In genomic region chrX:1516596-1517104, GRCh38 we compare ENCODE assay signal across 23 cellular contexts. TPM values are rescaled to one million over a fixed set of nuclear protein-coding genes. Genes with fewer than 3 reads are reported as not detected.
DNase-seq lines count a peak whose midpoint lies in the region; ATAC-seq lines count a peak whose summit lies in the region.
"Had no signal": no experiment of that assay in that cellular context is flagged by ENCODE, and none has a peak within 500 bp of the region (broad histone marks: within the 10 kb centered on the region; RNA-seq: fewer than 3 reads in every experiment).

No MANE protein-coding gene starts in this region.

- peaks cover 49 to 68% (median 61%) of the 10 kb centered on the region in 4 donors for H3K4me1 Mint-ChIP-seq in CD4-positive, alpha-beta memory T cell
- peaks cover 61% of the 10 kb centered on the region for H3K4me1 Mint-ChIP-seq in activated CD4-positive, alpha-beta memory T cell treated with anti-CD3 and anti-CD28 coated beads, Interleukin-2, amount 10 ng/mL, durations not matched to agents 7 days and 5 days
- H3K4me1 Mint-ChIP-seq in memory B cell = peaks cover 47% of the 10 kb centered on the region

- peaks cover 0 to 88% (median 84%) of the 10 kb centered on the region in 11 experiments; a peak in 17 of 22 replicates for H4K20me1 ChIP-seq in BLaER1 treated with 17β-estradiol and CSF1 and Interleukin-3, amounts not matched to agents 10 nM and 100 nM

- H3K27ac ChIP-seq in BLaER1 treated with 17β-estradiol and CSF1 and Interleukin-3, amounts not matched to agents 10 nM and 100 nM = peak overlapping the region in 8 of 11 experiments; percentile 18 to 56 (median 38); a peak in 9 of 22 replicates
- H3K27ac ChIP-seq in CD4-positive, alpha-beta memory T cell (ENCODE audit: low read depth, low read length) = peak overlapping the region; percentile 2
- H3K27ac ChIP-seq: C4-2B, coronary artery, gastroesophageal sphincter, pancreas, upper lobe of left lung had no signal

- POLR2A ChIA-PET in CD4-positive, alpha-beta memory T cell (lab: Charles Lee; ENCODE audit: partially characterized antibody) = no interaction called here
- POLR2A ChIA-PET in activated CD4-positive, alpha-beta memory T cell treated with anti-CD3 and anti-CD28 coated beads, Interleukin-2, amount 10 ng/mL, durations not matched to agents 7 days and 5 days (lab: Charles Lee) = no interaction called here

- peak overlapping the region in 5 of 11 experiments; percentile 40 to 89 (median 71); a peak in 9 of 22 replicates for H3K4me2 ChIP-seq in BLaER1 treated with 17β-estradiol and CSF1 and Interleukin-3, amounts not matched to agents 10 nM and 100 nM
- H3K4me2 ChIP-seq: smooth muscle cell had no signal

- H3K9me3 ChIP-seq in BLaER1 treated with 17β-estradiol and CSF1 and Interleukin-3, amounts not matched to agents 10 nM and 100 nM (replicated peaks in 1 of 11) = peaks cover 0 to 31% (median 22%) of the 10 kb centered on the region in 11 experiments; a peak in 19 of 22 replicates
- no peaks in the 10 kb centered on the region for H3K9me3 ChIP-seq in CD4-positive, alpha-beta memory T cell (ENCODE audit: control insufficient read depth in 1 of 2, low read length in 2 of 2)
- H3K9me3 ChIP-seq: pancreas had no signal

- peaks cover 0 to 12% (median 4%) of the 10 kb centered on the region in 8 donors for H3K9me3 Mint-ChIP-seq in CD4-positive, alpha-beta memory T cell
- peaks cover 14% of the 10 kb centered on the region for H3K9me3 Mint-ChIP-seq in activated CD4-positive, alpha-beta memory T cell treated with anti-CD3 and anti-CD28 coated beads, Interleukin-2, amount 10 ng/mL, durations not matched to agents 7 days and 5 days
- peaks cover 13% of the 10 kb centered on the region for H3K9me3 Mint-ChIP-seq in memory B cell

- CTCF ChIA-PET in CD4-positive, alpha-beta memory T cell (lab: Charles Lee; ENCODE audit: partially characterized antibody) = no interaction called here
- CTCF ChIA-PET in activated CD4-positive, alpha-beta memory T cell treated with anti-CD3 and anti-CD28 coated beads, Interleukin-2, amount 10 ng/mL, durations not matched to agents 7 days and 5 days (lab: Charles Lee) = no interaction called here

- H3K27ac Mint-ChIP-seq in CD4-positive, alpha-beta memory T cell = peak overlapping the region; percentile 50 to 85 (median 80)
- H3K27ac Mint-ChIP-seq in activated CD4-positive, alpha-beta memory T cell treated with anti-CD3 and anti-CD28 coated beads, Interleukin-2, amount 10 ng/mL, durations not matched to agents 7 days and 5 days = peak overlapping the region; percentile 44
- peak overlapping the region; percentile 92 for H3K27ac Mint-ChIP-seq in memory B cell

- H3K36me3 Mint-ChIP-seq in CD4-positive, alpha-beta memory T cell = peaks cover 64 to 72% of the 10 kb centered on the region in 2 donors
- H3K36me3 Mint-ChIP-seq in activated CD4-positive, alpha-beta memory T cell treated with anti-CD3 and anti-CD28 coated beads, Interleukin-2, amount 10 ng/mL, durations not matched to agents 7 days and 5 days (ENCODE audit: low read depth) = peaks cover 82% of the 10 kb centered on the region
- H3K36me3 Mint-ChIP-seq in memory B cell = peaks cover 55% of the 10 kb centered on the region

- no peaks in the 10 kb centered on the region for H3K27me3 Mint-ChIP-seq in CD4-positive, alpha-beta memory T cell
- no peaks in the 10 kb centered on the region for H3K27me3 Mint-ChIP-seq in activated CD4-positive, alpha-beta memory T cell treated with anti-CD3 and anti-CD28 coated beads, Interleukin-2, amount 10 ng/mL, durations not matched to agents 7 days and 5 days
- no peaks in the 10 kb centered on the region for H3K27me3 Mint-ChIP-seq in memory B cell

- no peak overlapping the region for H3K9ac ChIP-seq in BLaER1 treated with 17β-estradiol and CSF1 and Interleukin-3, amounts not matched to agents 10 nM and 100 nM

- H3K27me3 ChIP-seq in BLaER1 treated with 17β-estradiol and CSF1 and Interleukin-3, amounts not matched to agents 10 nM and 100 nM = no peaks in the 10 kb centered on the region
- no peaks in the 10 kb centered on the region for H3K27me3 ChIP-seq in CD4-positive, alpha-beta memory T cell (ENCODE audit: insufficient read depth, low read length)
- H3K27me3 ChIP-seq: gastroesophageal sphincter, left lung, pancreas, upper lobe of left lung had no signal

- H3K4me3 ChIP-seq in BLaER1 treated with 17β-estradiol and CSF1 and Interleukin-3, amounts not matched to agents 10 nM and 100 nM = no peak overlapping the region
- H3K4me3 ChIP-seq in CD4-positive, alpha-beta memory T cell (ENCODE audit: low read length in 2 of 2) = no peak overlapping the region
- H3K4me3 ChIP-seq: coronary artery, gastroesophageal sphincter, left lung, pancreas, smooth muscle cell, upper lobe of left lung had no signal

- intact Hi-C loops in CD4-positive, alpha-beta memory T cell (cut with micrococcal nuclease) = no loop called here

- H3K4me1 ChIP-seq in BLaER1 treated with 17β-estradiol and CSF1 and Interleukin-3, amounts not matched to agents 10 nM and 100 nM = peaks cover 30 to 68% (median 48%) of the 10 kb centered on the region in 10 experiments
- peaks cover 44% of the 10 kb centered on the region for H3K4me1 ChIP-seq in CD4-positive, alpha-beta memory T cell (ENCODE audit: insufficient read depth, low read length)
- H3K4me1 ChIP-seq: gastroesophageal sphincter, pancreas, upper lobe of left lung had no signal

- peaks cover 12 to 86% (median 74%) of the 10 kb centered on the region in 11 experiments for H3K36me3 ChIP-seq in BLaER1 treated with 17β-estradiol and CSF1 and Interleukin-3, amounts not matched to agents 10 nM and 100 nM
- peaks cover 16% of the 10 kb centered on the region for H3K36me3 ChIP-seq in CD4-positive, alpha-beta memory T cell (ENCODE audit: insufficient read depth, low read length)
- H3K36me3 ChIP-seq: gastroesophageal sphincter, left lung, pancreas, upper lobe of left lung had no signal

- no peak for ATAC-seq in memory B cell (ENCODE audit: low read depth)
- no peak for ATAC-seq in GM21381 (IDR thresholded peaks at IDR 0.05; ENCODE audit: unreplicated experiment)
- ATAC-seq: activated CD4-positive, CD25-positive, alpha-beta regulatory T cell treated with anti-CD3 and anti-CD28 coated beads, Interleukin-2, amount 50 U/mL, for 24 hours had no signal

- DNase-seq in CD4-positive, alpha-beta memory T cell = no peak
- no peak for DNase-seq in activated CD4-positive, alpha-beta memory T cell treated with anti-CD3 and anti-CD28 coated beads, Interleukin-2, amount 10 ng/mL, durations not matched to agents 7 days and 5 days
- DNase-seq in memory B cell (ENCODE audit: low spot score in 2 of 2) = no peak
- no peak for DNase-seq in HuH-7.5 (ENCODE audit: low spot score)
- DNase-seq in retina = no peak
- no peak for DNase-seq in NCI-H345 treated with DMSO at 0.1 percent for 48 hours (lab: John Stamatoyannopoulos, UW; ENCODE audit: unreplicated experiment)
- DNase-seq: left lung; NCI-H1092; NCI-H2171 treated with DMSO at 0.1 percent for 48 hours; NCI-H774; pancreas; stimulated activated naive CD4-positive, alpha-beta T cell; SW 1271; upper lobe of left lung had no signal

- H3K4me3 Mint-ChIP-seq in CD4-positive, alpha-beta memory T cell = peak overlapping the region in 4 of 8 donors; percentile 11 to 70 (median 64)
- no peak overlapping the region for H3K4me3 Mint-ChIP-seq in activated CD4-positive, alpha-beta memory T cell treated with anti-CD3 and anti-CD28 coated beads, Interleukin-2, amount 10 ng/mL, durations not matched to agents 7 days and 5 days
- no peak overlapping the region for H3K4me3 Mint-ChIP-seq in memory B cell

RNA-seq across cellular contexts. Expression of gene P2RY8, which starts 20.3 kb away (rescaled TPM):
- 100 to 1,000 TPM; 195 TPM for total RNA-seq in CD4-positive, alpha-beta memory T cell
- polyA plus RNA-seq in CD4-positive, alpha-beta memory T cell = 100 to 1,000 TPM; 194 to 261 TPM
- total RNA-seq in activated CD4-positive, alpha-beta memory T cell treated with anti-CD3 and anti-CD28 coated beads, Interleukin-2, amount 10 ng/mL, durations not matched to agents 7 days and 5 days = 100 to 1,000 TPM; 177 to 180 TPM
- total RNA-seq: epithelial cell of proximal tubule, RPMI7951, smooth muscle cell had no signal
- polyA plus RNA-seq: smooth muscle cell had no signal
